8 cellular contexts compared by ENCODE assay signal in the genomic region with DNA sequence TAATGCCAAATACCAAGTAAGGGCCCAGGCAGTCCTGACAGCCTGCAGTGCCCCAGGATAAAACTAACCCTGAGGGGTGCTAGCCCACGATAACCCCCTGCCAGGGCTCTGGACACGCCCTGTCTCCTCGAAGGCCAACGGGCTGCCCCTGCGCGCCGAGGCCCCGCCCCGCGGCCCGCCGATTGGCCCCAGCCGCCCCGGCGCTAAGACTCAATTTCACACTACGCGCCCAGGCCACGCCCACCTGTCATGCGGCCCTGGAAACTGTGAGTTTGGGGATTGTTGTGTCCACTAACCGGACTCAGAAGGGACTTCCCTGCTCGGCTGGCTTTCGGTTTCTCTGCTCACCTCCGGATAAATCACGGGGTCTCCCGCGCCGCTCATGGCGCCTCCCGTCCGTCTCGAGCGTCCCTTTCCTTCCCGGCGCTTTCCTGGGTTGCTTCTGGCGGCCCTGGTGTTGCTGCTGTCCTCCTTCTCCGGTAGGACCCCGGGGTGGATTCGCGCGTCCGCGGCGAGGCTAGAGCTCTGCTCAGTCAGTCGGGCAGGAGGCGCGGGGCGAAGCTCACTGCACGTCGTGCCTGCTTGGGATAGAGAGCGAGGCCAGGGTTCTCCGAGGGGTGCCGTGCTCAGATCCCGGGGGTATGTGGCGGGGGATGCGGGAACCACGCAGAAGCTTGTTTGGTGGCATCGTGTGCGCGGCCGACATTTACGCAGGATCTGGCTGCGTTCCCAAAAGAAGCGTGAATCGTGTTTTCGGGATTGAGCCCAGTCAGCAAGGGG. TPM values are rescaled to one million over a fixed set of nuclear protein-coding genes. Genes with fewer than 3 reads are reported as not detected.
DNase-seq lines count a peak whose midpoint lies in the region; ATAC-seq and TF ChIP-seq lines count a peak whose summit lies in the region.

A gene (plus strand): TSS at position 282 of the 780 bp plus-strand sequence. CDS start 101 bp downstream, at position 383.

- no peak within 1 kb of the TSS for H4K5ac ChIP-seq in IMR-90 (ENCODE audit: low read depth, low read length)

- no peak within 1 kb of the TSS for H3K4ac ChIP-seq in IMR-90 (ENCODE audit: low read depth, low read length)

- peaks cover 8% of the 10 kb centered on the region for H3K4me1 Mint-ChIP-seq in CD8-positive, alpha-beta T cell (ENCODE audit: low read depth)

- H3K14ac ChIP-seq in IMR-90 (replicated peaks; ENCODE audit: low read depth, low read length), result no peak within 1 kb of the TSS

- no peak within 1 kb of the TSS for H3K27ac ChIP-seq in CD8-positive, alpha-beta T cell (ENCODE audit: low read depth, low read length)
- no peak within 1 kb of the TSS for H3K27ac ChIP-seq in IMR-90 (ENCODE audit: insufficient read depth, low read length)

- H4K8ac ChIP-seq in IMR-90 (ENCODE audit: low read depth in 2 of 2, low read length in 2 of 2), result no peak within 1 kb of the TSS

- POLR2A ChIA-PET in CD8-positive, alpha-beta T cell (lab: Charles Lee), result no interaction called here
- POLR2A ChIA-PET in IMR-90 (lab: Charles Lee; ENCODE audit: unreplicated experiment), result no interaction called here

- H3K9me3 Mint-ChIP-seq in CD8-positive, alpha-beta T cell, result no peaks in the 10 kb centered on the region

- dilution Hi-C loops in IMR-90 (cut with HindIII; ENCODE audit: low sequenced_read_pairs, unreplicated experiment), result no loop called here

- H3K4me3 Mint-ChIP-seq in CD8-positive, alpha-beta T cell, result peak within 1 kb of the TSS; percentile 79

- no peak for TF ChIP-seq RAD21 in IMR-90 (IDR thresholded peaks at IDR 0.05; ENCODE audit: low read length)

- no TSS peak for BruUV-seq in IMR-90 (replicated peaks; lab: Mats Ljungman, UMichigan)

- H3K79me1 ChIP-seq in IMR-90 (ENCODE audit: low read depth in 1 of 2, low read length in 2 of 2), result no peaks in the 10 kb centered on the region

- no peaks in the 10 kb centered on the region for H3K9me3 ChIP-seq in CD8-positive, alpha-beta T cell (ENCODE audit: low read length)
- no peaks in the 10 kb centered on the region for H3K9me3 ChIP-seq in IMR-90 (ENCODE audit: control insufficient read depth, insufficient read depth, low read length)

- H3K27me3 ChIP-seq in CD8-positive, alpha-beta T cell (ENCODE audit: insufficient read depth, low read length), result no peaks in the 10 kb centered on the region
- H3K27me3 ChIP-seq in IMR-90 (ENCODE audit: control insufficient read depth, insufficient read depth, low read length), result peaks cover 19% of the 10 kb centered on the region

- no peak within 1 kb of the TSS for H3K56ac ChIP-seq in IMR-90 (ENCODE audit: extremely low read depth, insufficient read depth, low read length)

- H3K27ac Mint-ChIP-seq in CD8-positive, alpha-beta T cell, result no peak within 1 kb of the TSS

- no peak within 1 kb of the TSS for H2AK9ac ChIP-seq in IMR-90 (replicated peaks; ENCODE audit: low read depth, low read length, poor library complexity)

- H3K23ac ChIP-seq in IMR-90 (ENCODE audit: low read depth, low read length), result no peak within 1 kb of the TSS

- H2BK15ac ChIP-seq in IMR-90 (ENCODE audit: low read depth, low read length), result no peak within 1 kb of the TSS

- in situ Hi-C loops in IMR-90 (cut with MboI; ENCODE audit: low sequenced_read_pairs), result no loop called here

- DNase-seq in CD8-positive, alpha-beta T cell, result peak; percentile 45 to 76 (median 66)
- DNase-seq in IMR-90 (peak; percentile 27), cerebellum (ENCODE audit: low spot score) (peak; percentile 68), kidney glomerular epithelial cell (lab: John Stamatoyannopoulos, UW) (peak; percentile 26), T1000 (lab: John Stamatoyannopoulos, UW) (no peak)
- DNase-seq in activated CD4-positive, alpha-beta T cell treated with anti-CD3 and anti-CD28 coated beads for 24 hours (ENCODE audit: low read depth in 2 of 2), result peak; percentile 38 to 68
- peak; percentile 48 for DNase-seq in stimulated activated CD4-positive, alpha-beta T cell treated with anti-CD3 and anti-CD28 coated beads, Interleukin-2, amount 100 ng/mL, for 4 hours (ENCODE audit: low read depth)

- no peak within 1 kb of the TSS for H4K91ac ChIP-seq in IMR-90 (ENCODE audit: insufficient read depth, low read depth, low read length)

- no peaks in the 10 kb centered on the region for H3K4me1 ChIP-seq in CD8-positive, alpha-beta T cell (ENCODE audit: insufficient read depth, low read length)
- H3K4me1 ChIP-seq in IMR-90 (ENCODE audit: control insufficient read depth, insufficient read depth, low read length), result no peaks in the 10 kb centered on the region

- no peak within 1 kb of the TSS for H2BK20ac ChIP-seq in IMR-90 (ENCODE audit: low read depth, low read length)

- H2BK5ac ChIP-seq in IMR-90 (ENCODE audit: low read depth, low read length, poor library complexity, severe bottlenecking), result no peak within 1 kb of the TSS

- WGBS in IMR-90 (ENCODE audit: extremely low coverage in 2 of 2, insufficient read length in 1 of 2), 2 experiments, result 1% methylated on average over 28 of the region's 65 CpGs; no CpG with 5 or more reads in 1 of the 2 experiments

- H4K20me1 ChIP-seq in IMR-90 (ENCODE audit: insufficient read depth, low read length), result no peaks in the 10 kb centered on the region

- CTCF ChIA-PET in CD8-positive, alpha-beta T cell (lab: Charles Lee), result no interaction called here
- CTCF ChIA-PET in IMR-90 (lab: Yijun Ruan, JAX), result no interaction called here

- H3K9ac ChIP-seq in IMR-90 (ENCODE audit: low read depth, low read length), result no peak within 1 kb of the TSS

- no peak within 1 kb of the TSS for H3K18ac ChIP-seq in IMR-90 (ENCODE audit: low read depth, low read length)

- TF ChIP-seq CTCF in CD8-positive, alpha-beta T cell (IDR thresholded peaks at IDR 0.05), result no peak
- TF ChIP-seq CTCF in IMR-90 (conservative IDR thresholded peaks at IDR 0.05; ENCODE audit: low read depth, low read length), result no peak

- no peaks in the 10 kb centered on the region for H3K36me3 Mint-ChIP-seq in CD8-positive, alpha-beta T cell

- ATAC-seq in CD8-positive, alpha-beta T cell, result peak; percentile 99
- ATAC-seq in GM21381 (IDR thresholded peaks at IDR 0.05; ENCODE audit: unreplicated experiment), result peak; percentile 87
- peak; percentile 100 for ATAC-seq in IMR-90 (ENCODE audit: low read depth)

- peak within 1 kb of the TSS; percentile 93 for H2AFZ ChIP-seq in IMR-90 (replicated peaks; ENCODE audit: low read length, poor library complexity)

- no peaks in the 10 kb centered on the region for H3K9me1 ChIP-seq in IMR-90 (ENCODE audit: insufficient read depth, low read length)

- no peak for TF ChIP-seq POLR2A in IMR-90 (IDR thresholded peaks at IDR 0.05; ENCODE audit: low read depth, low read length)

- H3K36me3 ChIP-seq in CD8-positive, alpha-beta T cell (ENCODE audit: insufficient read depth, low read length), result no peaks in the 10 kb centered on the region
- no peaks in the 10 kb centered on the region for H3K36me3 ChIP-seq in IMR-90 (ENCODE audit: control insufficient read depth, insufficient read depth, low read length)

- peaks cover 26% of the 10 kb centered on the region for H3K27me3 Mint-ChIP-seq in CD8-positive, alpha-beta T cell (ENCODE audit: low read depth)

- H2BK120ac ChIP-seq in IMR-90 (ENCODE audit: low read depth, low read length), result no peak within 1 kb of the TSS

- H3K4me3 ChIP-seq in CD8-positive, alpha-beta T cell (ENCODE audit: low read depth, low read length), result peak within 1 kb of the TSS; percentile 77
- H3K4me3 ChIP-seq in IMR-90 (ENCODE audit: insufficient read depth, low read depth, low read length), result peak within 1 kb of the TSS; percentile 45

- peak within 1 kb of the TSS; percentile 76 for H3K4me2 ChIP-seq in IMR-90 (ENCODE audit: low read depth, low read length)

- intact Hi-C loops in CD8-positive, alpha-beta T cell (cut with DNase I, micrococcal nuclease), result no loop called here
- intact Hi-C loops in IMR-90 (cut with micrococcal nuclease), result no loop called here

- no peak within 1 kb of the TSS for H2AK5ac ChIP-seq in IMR-90 (ENCODE audit: low read depth, low read length)

TF ChIP-seq in IMR-90, 13 proteins besides CTCF, POLR2A, EP300 and RAD21:
- TF ChIP-seq CHD1 (IDR thresholded peaks at IDR 0.05; ENCODE audit: low read depth, low read length), result no peak
- TF ChIP-seq, protein P1, sequence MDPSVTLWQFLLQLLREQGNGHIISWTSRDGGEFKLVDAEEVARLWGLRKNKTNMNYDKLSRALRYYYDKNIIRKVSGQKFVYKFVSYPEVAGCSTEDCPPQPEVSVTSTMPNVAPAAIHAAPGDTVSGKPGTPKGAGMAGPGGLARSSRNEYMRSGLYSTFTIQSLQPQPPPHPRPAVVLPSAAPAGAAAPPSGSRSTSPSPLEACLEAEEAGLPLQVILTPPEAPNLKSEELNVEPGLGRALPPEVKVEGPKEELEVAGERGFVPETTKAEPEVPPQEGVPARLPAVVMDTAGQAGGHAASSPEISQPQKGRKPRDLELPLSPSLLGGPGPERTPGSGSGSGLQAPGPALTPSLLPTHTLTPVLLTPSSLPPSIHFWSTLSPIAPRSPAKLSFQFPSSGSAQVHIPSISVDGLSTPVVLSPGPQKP (IDR thresholded peaks at IDR 0.05; ENCODE audit: borderline replicate concordance, low read depth, low read length), result no peak
- no peak for TF ChIP-seq SMC3 (IDR thresholded peaks at IDR 0.05; ENCODE audit: low read depth, low read length)
- TF ChIP-seq MAZ (IDR thresholded peaks at IDR 0.05; ENCODE audit: borderline replicate concordance, low read depth, low read length), result no peak
- TF ChIP-seq MXI1 (IDR thresholded peaks at IDR 0.05; ENCODE audit: borderline replicate concordance, low read depth, low read length), result peak; percentile 93
- TF ChIP-seq, protein P2, sequence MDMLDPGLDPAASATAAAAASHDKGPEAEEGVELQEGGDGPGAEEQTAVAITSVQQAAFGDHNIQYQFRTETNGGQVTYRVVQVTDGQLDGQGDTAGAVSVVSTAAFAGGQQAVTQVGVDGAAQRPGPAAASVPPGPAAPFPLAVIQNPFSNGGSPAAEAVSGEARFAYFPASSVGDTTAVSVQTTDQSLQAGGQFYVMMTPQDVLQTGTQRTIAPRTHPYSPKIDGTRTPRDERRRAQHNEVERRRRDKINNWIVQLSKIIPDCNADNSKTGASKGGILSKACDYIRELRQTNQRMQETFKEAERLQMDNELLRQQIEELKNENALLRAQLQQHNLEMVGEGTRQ (IDR thresholded peaks at IDR 0.05; ENCODE audit: low read depth, low read length), result 0 out of 2 replicates have a peak, but pooled peaks have one; percentile 4
- no peak for TF ChIP-seq RFX5 (IDR thresholded peaks at IDR 0.05; ENCODE audit: low read depth, low read length)
- no peak for TF ChIP-seq RCOR1 (IDR thresholded peaks at IDR 0.05; ENCODE audit: insufficient replicate concordance, low read length)
- TF ChIP-seq MAFK (IDR thresholded peaks at IDR 0.05; ENCODE audit: low read depth, low read length), result no peak
- TF ChIP-seq NFE2L2 (IDR thresholded peaks at IDR 0.05; ENCODE audit: low read depth, low read length), result no peak
- no peak for TF ChIP-seq CEBPB (IDR thresholded peaks at IDR 0.05; ENCODE audit: low read depth, low read length)

RNA-seq across cellular contexts. Expression of the gene that starts here (rescaled TPM):
- total RNA-seq in CD8-positive, alpha-beta T cell, result not detected
- total RNA-seq in IMR-90 (2012; rRNA removed) (not detected in 2 replicates), cerebellum (0.73 TPM)
- not detected in 2 replicates for polyA plus RNA-seq in IMR-90 (2012; rRNA removed)
- polyA plus RNA-seq in IMR-90 (2012; cell fraction: cytosol; rRNA removed), result not detected in 2 replicates
- polyA plus RNA-seq in IMR-90 (2012; cell fraction: nucleus; rRNA removed; ENCODE audit: low replicate concordance), result not detected in 2 replicates

Comparison
In these comparisons a context has a peak if more than half of its experiments do, and no peak if none do; other contexts are left out.
1. Peak in DNase-seq, ATAC-seq and H3K4me3 ChIP-seq in CD8-positive, alpha-beta T cell; RNA of the gene not detected or under 1 TPM.
2. Peak in DNase-seq, ATAC-seq, H3K4me3 ChIP-seq and H3K4me2 ChIP-seq in IMR-90; RNA of the gene not detected or under 1 TPM.
3. Peak in DNase-seq in cerebellum; RNA of the gene not detected or under 1 TPM.